In the genomic region with DNA sequence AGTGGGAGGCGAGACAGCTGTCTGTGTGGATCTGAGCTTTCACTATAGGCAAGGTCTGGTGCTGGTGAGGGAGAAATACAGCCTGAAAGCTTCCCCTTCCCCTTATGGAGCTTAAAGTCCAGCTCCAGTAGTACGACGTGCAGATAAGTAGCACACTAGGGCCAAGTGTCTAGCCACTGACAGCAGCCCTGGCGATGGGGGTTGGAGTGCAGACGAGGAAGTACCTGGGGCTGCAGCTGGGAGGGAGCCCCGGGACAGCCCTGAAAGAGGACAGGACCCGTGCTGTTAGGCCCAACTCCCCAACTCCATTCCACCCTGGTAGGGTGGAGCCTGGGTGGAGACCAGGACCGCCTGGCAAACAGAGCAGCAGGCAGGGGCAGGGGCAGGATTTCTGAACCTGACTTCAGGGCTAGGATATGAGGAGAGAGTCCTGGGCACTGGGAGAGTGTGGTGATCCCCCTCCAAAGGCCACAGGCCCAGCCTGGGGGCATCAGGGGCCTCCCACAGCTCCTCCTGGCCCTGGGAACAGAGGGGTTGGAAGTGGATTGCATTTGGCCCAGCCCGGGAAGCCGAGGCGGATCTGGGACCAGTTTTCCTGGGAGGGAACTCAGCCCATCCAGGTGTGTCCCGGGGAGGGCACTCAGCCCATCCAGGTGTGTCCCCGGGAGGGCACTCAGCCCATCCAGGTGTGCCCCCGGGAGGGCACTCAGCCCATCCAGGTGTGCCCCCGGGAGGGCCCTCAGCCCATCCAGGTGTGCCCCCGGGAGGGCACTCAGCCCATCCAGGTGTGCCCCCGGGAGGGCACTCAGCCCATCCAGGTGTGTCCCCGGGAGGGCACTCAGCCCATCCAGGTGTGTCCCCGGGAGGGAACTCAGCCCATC, we compare ENCODE assay signal across 24 cellular contexts. TPM values are rescaled to one million over a fixed set of nuclear protein-coding genes. Genes with fewer than 3 reads are reported as not detected.
A peak's percentile ranks its signal among the peaks of the same experiment; 100 is the strongest.
DNase-seq lines count a peak whose midpoint lies in the region; ATAC-seq and TF ChIP-seq lines count a peak whose summit lies in the region.
"Had no signal": no experiment of that assay in that cellular context is flagged by ENCODE, and none has a peak within 500 bp of the region (broad histone marks: within the 10 kb centered on the region; RNA-seq: fewer than 3 reads in every experiment).

No MANE protein-coding gene starts in this region.

- ATAC-seq in HG02588 (IDR thresholded peaks at IDR 0.05; ENCODE audit: unreplicated experiment) = no peak
- ATAC-seq: activated CD4-positive, CD25-positive, alpha-beta regulatory T cell treated with anti-CD3 and anti-CD28 coated beads, Interleukin-2, amount 50 U/mL, for 24 hours; stimulated activated naive CD8-positive, alpha-beta T cell treated with anti-CD3 and anti-CD28 coated beads, Interleukin-15, amount 100 ng/mL, for 72 hours had no signal

- TF ChIP-seq POLR2A in Peyer's patch (IDR thresholded peaks at IDR 0.05) = peak in 1 of 2 donors; percentile 24
- no peak for TF ChIP-seq POLR2A in spleen (IDR thresholded peaks at IDR 0.05)
- TF ChIP-seq POLR2A in transverse colon (IDR thresholded peaks at IDR 0.05) = no peak

- H3K4me1 ChIP-seq in HEK293 (ENCODE audit: control insufficient read depth, insufficient read depth, low read length) (peaks cover 4% of the 10 kb centered on the region; the same call in 1 of the 2 replicates), Peyer's patch (peaks cover 0 to 45% (median 9%) of the 10 kb centered on the region in 4 donors), esophagus (ENCODE audit: control insufficient read depth in 2 of 2, insufficient read depth in 2 of 2, low read length in 1 of 2) (peaks cover 0 to 34% of the 10 kb centered on the region in 2 donors), spleen (peaks cover 0 to 20% (median 14%) of the 10 kb centered on the region in 6 donors), transverse colon (peaks cover 0 to 10% (median 8%) of the 10 kb centered on the region in 4 donors), tibial artery (peaks cover 0 to 9% (median 3%) of the 10 kb centered on the region in 4 donors)

- DNase-seq in Peyer's patch = peak in 2 of 3 donors; percentile 69 to 78
- peak; percentile 56 for DNase-seq in spleen
- no peak for DNase-seq in transverse colon
- DNase-seq in NOMO-1 treated with DMSO at 0.1 percent for 48 hours (lab: John Stamatoyannopoulos, UW; ENCODE audit: unreplicated experiment) = no peak
- DNase-seq in tibial artery = no peak
- DNase-seq: activated naive CD4-positive, alpha-beta T cell treated with Interleukin-2 at 50 U/mL for 16 hours; activated T-cell treated with anti-CD3 and anti-CD28 coated beads, Interleukin-2, amount 50 U/mL, for 48 hours; anterior cingulate cortex; CD4-positive, CD25-positive, alpha-beta regulatory T cell; DMS 273 treated with DMSO at 0.1 percent for 48 hours; kidney glomerular epithelial cell; NCI-H1417 treated with DMSO at 0.1 percent for 48 hours; NCI-H2107; nucleus accumbens; PC-9; SHP77 treated with DMSO at 0.1 percent for 48 hours; stimulated activated CD4-positive, alpha-beta T cell treated with anti-CD3 and anti-CD28 coated beads, Interleukin-4, amount 100 ng/mL, for 4 hours; stimulated activated naive CD8-positive, alpha-beta T cell treated with anti-CD3 and anti-CD28 coated beads, Interleukin-15, amount 100 ng/mL, for 72 hours; T-helper 1 cell had no signal

- TF ChIP-seq EP300 in transverse colon (IDR thresholded peaks at IDR 0.05; ENCODE audit: low read depth) = no peak

- 66 to 68% methylated on average over 19 of the region's 19 CpGs for WGBS in esophagus, 2 donors
- WGBS in spleen, 5 donors = 87 to 95% (median 92%) methylated on average over 8 to 19 of the region's 19 CpGs
- 76 to 90% methylated on average over 2 to 15 of the region's 19 CpGs for WGBS in transverse colon (ENCODE audit: low coverage in 1 of 2), 2 donors

- H3K9me3 ChIP-seq in HEK293 (ENCODE audit: control insufficient read depth, insufficient read depth, low read depth, low read length) = no peaks in the 10 kb centered on the region
- no peaks in the 10 kb centered on the region for H3K9me3 ChIP-seq in Peyer's patch
- no peaks in the 10 kb centered on the region for H3K9me3 ChIP-seq in esophagus (ENCODE audit: control insufficient read depth in 2 of 2, insufficient read depth in 1 of 2, low read depth in 1 of 2, low read length in 1 of 2)
- no peaks in the 10 kb centered on the region for H3K9me3 ChIP-seq in spleen
- no peaks in the 10 kb centered on the region for H3K9me3 ChIP-seq in transverse colon
- H3K9me3 ChIP-seq in tibial artery = no peaks in the 10 kb centered on the region

- in situ Hi-C loops in transverse colon (cut with MboI; ENCODE audit: low pct_ligation_motif_present in 1 of 4, low pct_unique_long_range_greater_than_20kb in 1 of 4, low sequenced_read_pairs in 3 of 4) = loop anchor here in 2 of 4 donors (10.0 to 25.0 kb wide), 2 partner anchors 251 to 258 kb away; no protein-coding TSS in a partner anchor

- no peak for TF ChIP-seq CTCF in HEK293 (tag by site-specific recombination; IDR thresholded peaks at IDR 0.05)
- peak in 3 of 6 experiments; percentile 31 to 43 (median 37) for TF ChIP-seq CTCF in Peyer's patch (IDR thresholded peaks at IDR 0.05)
- TF ChIP-seq CTCF in spleen (IDR thresholded peaks at IDR 0.05 in 8 of 11, conservative IDR thresholded peaks at IDR 0.05 in 3 of 11) = no peak
- no peak for TF ChIP-seq CTCF in transverse colon (IDR thresholded peaks at IDR 0.05)
- TF ChIP-seq CTCF in tibial artery (IDR thresholded peaks at IDR 0.05) = no peak

- H3K4me3 ChIP-seq in HEK293 (ENCODE audit: low read depth, low read length) (no peak overlapping the region), Peyer's patch (no peak overlapping the region), esophagus (ENCODE audit: low read depth in 1 of 2, low read length in 2 of 2) (no peak overlapping the region), spleen (no peak overlapping the region), transverse colon (no peak overlapping the region), tibial artery (no peak overlapping the region)
- H3K4me3 ChIP-seq: cardiac muscle cell, PC-9 had no signal

- H3K27ac ChIP-seq in HEK293 (ENCODE audit: extremely low read depth, low read depth, low read length) (no peak overlapping the region), Peyer's patch (peak overlapping the region in 3 of 4 donors; percentile 43 to 80 (median 77)), esophagus (ENCODE audit: low read depth in 2 of 2, low read length in 1 of 2) (peak overlapping the region; percentile 8 to 63), spleen (no peak overlapping the region), transverse colon (peak overlapping the region in 2 of 4 donors; percentile 6 to 50), tibial artery (no peak overlapping the region)
- H3K27ac ChIP-seq: cardiac muscle cell, PC-9 had no signal

- intact Hi-C loops in spleen (cut with DNase I; ENCODE audit: low total_unique reads) (no loop called here), transverse colon (cut with DNase I; ENCODE audit: low total_unique reads) (no loop called here), tibial artery (cut with DNase I; ENCODE audit: low total_unique reads) (no loop called here)

- H3K27me3 ChIP-seq in Peyer's patch (no peaks in the 10 kb centered on the region), esophagus (ENCODE audit: control insufficient read depth in 1 of 2, insufficient read depth in 2 of 2, low read length in 2 of 2) (no peaks in the 10 kb centered on the region), spleen (replicated peaks in 1 of 7) (peaks cover 0 to 10% (median 0%) of the 10 kb centered on the region in 7 donors), transverse colon (no peaks in the 10 kb centered on the region), tibial artery (no peaks in the 10 kb centered on the region)
- H3K27me3 ChIP-seq: cardiac muscle cell had no signal

- CTCF ChIA-PET in HEK293 (lab: Yijun Ruan, JAX) = interaction anchor here (0.5 to 2.0 kb wide), 3 partner anchors 10 to 429 kb away, joined by 3 to 7 read pairs (median 3); no protein-coding TSS in a partner anchor

- H3K36me3 ChIP-seq in HEK293 (ENCODE audit: control insufficient read depth in 2 of 2, insufficient read depth in 1 of 2, low read length in 2 of 2) (no peaks in the 10 kb centered on the region), Peyer's patch (peaks cover 0 to 16% (median 0%) of the 10 kb centered on the region in 3 donors), esophagus (ENCODE audit: control insufficient read depth in 2 of 2, insufficient read depth in 2 of 2, low read length in 1 of 2) (peaks cover 0 to 19% of the 10 kb centered on the region in 2 donors), spleen (peaks cover 0 to 55% (median 4%) of the 10 kb centered on the region in 6 donors), transverse colon (no peaks in the 10 kb centered on the region), tibial artery (peaks cover 0 to 20% (median 0%) of the 10 kb centered on the region in 3 donors)
- H3K36me3 ChIP-seq: cardiac muscle cell had no signal

- POLR2A ChIA-PET in HEK293 (lab: Yijun Ruan, JAX) = no interaction called here

TF ChIP-seq in HEK293, 187 proteins besides CTCF, POLR2A, EP300 and RAD21 (continues in another document):
- TF ChIP-seq ZNF221 (tag by site-specific recombination; IDR thresholded peaks at IDR 0.05; ENCODE audit: borderline replicate concordance) = no peak
- TF ChIP-seq, protein P1, sequence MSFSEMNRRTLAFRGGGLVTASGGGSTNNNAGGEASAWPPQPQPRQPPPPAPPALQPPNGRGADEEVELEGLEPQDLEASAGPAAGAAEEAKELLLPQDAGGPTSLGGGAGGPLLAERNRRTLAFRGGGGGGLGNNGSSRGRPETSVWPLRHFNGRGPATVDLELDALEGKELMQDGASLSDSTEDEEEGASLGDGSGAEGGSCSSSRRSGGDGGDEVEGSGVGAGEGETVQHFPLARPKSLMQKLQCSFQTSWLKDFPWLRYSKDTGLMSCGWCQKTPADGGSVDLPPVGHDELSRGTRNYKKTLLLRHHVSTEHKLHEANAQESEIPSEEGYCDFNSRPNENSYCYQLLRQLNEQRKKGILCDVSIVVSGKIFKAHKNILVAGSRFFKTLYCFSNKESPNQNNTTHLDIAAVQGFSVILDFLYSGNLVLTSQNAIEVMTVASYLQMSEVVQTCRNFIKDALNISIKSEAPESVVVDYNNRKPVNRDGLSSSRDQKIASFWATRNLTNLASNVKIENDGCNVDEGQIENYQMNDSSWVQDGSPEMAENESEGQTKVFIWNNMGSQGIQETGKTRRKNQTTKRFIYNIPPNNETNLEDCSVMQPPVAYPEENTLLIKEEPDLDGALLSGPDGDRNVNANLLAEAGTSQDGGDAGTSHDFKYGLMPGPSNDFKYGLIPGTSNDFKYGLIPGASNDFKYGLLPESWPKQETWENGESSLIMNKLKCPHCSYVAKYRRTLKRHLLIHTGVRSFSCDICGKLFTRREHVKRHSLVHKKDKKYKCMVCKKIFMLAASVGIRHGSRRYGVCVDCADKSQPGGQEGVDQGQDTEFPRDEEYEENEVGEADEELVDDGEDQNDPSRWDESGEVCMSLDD (tag by site-specific recombination; IDR thresholded peaks at IDR 0.05) = no peak
- TF ChIP-seq ZBTB8A (tag by site-specific recombination; IDR thresholded peaks at IDR 0.05) = 0 out of 2 replicates have a peak, but pooled peaks have one; percentile 29
- TF ChIP-seq ZNF23 (tag by site-specific recombination; IDR thresholded peaks at IDR 0.05; ENCODE audit: borderline replicate concordance) = no peak

RNA-seq across cellular contexts. Expression of a gene that starts 42.8 kb away (rescaled TPM):
- 100 to 1,000 TPM; 120 to 269 (median 163) TPM for total RNA-seq in Peyer's patch
- polyA plus RNA-seq in esophagus = 10 to 100 TPM; 49.5 to 59.9 TPM
- total RNA-seq in spleen = 10 to 100 TPM; 11.5 to 24.6 (median 17.8) TPM
- 10 to 100 TPM; 14.3 to 17.7 (median 17.3) TPM for polyA plus RNA-seq in spleen
- 100 to 1,000 TPM; 127 to 258 (median 197) TPM for total RNA-seq in transverse colon

Comparison
In these comparisons a context has a peak if more than half of its experiments do, and no peak if none do; other contexts are left out.
1. H3K27ac ChIP-seq: peak in Peyer's patch (3 of 4) and esophagus (2 of 2); none in HEK293 (single experiment), spleen (0 of 8) and tibial artery (0 of 2).
2. DNase-seq: peak in Peyer's patch (2 of 3) and spleen (single experiment); none in transverse colon (single experiment), NOMO-1 treated with DMSO at 0.1 percent for 48 hours (single experiment) and tibial artery (0 of 2).
3. RNA of a gene that starts 42.8 kb away (total RNA-seq): 120 to 269 TPM in Peyer's patch and 127 to 258 TPM in transverse colon; 11.5 to 24.6 TPM in spleen; every median in the first group is over 4 times any median in the second.